Comparison of ENCODE assay signal across 21 cellular contexts in the genomic region with DNA sequence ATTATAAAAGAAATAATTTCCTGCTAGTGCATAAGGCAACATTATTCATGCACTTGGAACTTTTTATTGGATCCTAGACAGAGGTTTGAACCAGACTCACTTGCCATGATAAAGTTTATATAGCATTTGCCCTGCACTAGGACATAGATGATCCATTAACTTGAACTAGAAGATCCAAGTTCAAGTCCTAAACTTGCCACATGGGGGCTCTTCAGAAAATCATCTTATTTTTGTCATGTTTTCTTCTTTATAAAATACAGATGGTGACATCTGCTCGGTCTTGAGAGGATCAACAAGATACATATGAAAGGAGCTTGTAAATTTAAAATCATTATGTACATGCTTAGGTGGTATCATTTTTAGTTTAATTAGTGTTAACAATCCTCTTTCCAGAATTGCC.
DNase-seq lines count a peak whose midpoint lies in the region; ATAC-seq, FAIRE-seq and TF ChIP-seq lines count a peak whose summit lies in the region.
"Had no signal": no experiment of that assay in that cellular context is flagged by ENCODE, and none has a peak within 500 bp of the region (broad histone marks: within the 10 kb centered on the region; RNA-seq: fewer than 3 reads in every experiment).

No MANE protein-coding gene starts in this region.

- H3K27me3 ChIP-seq in CD4-positive, alpha-beta T cell (ENCODE audit: control insufficient read depth, insufficient read depth, low read length) = no peaks in the 10 kb centered on the region
- H3K27me3 ChIP-seq: neural progenitor cell, suprapubic skin had no signal

- intact Hi-C loops in CD4-positive, alpha-beta T cell (cut with DNase I, micrococcal nuclease) = no loop called here

- H3K9me3 ChIP-seq in CD4-positive, alpha-beta T cell (ENCODE audit: control insufficient read depth, low read length) = no peaks in the 10 kb centered on the region
- H3K9me3 ChIP-seq: suprapubic skin had no signal

- ATAC-seq in CD4-positive, alpha-beta T cell (ENCODE audit: poor library complexity) = no peak
- ATAC-seq: left ventricle myocardium superior had no signal

- no peak overlapping the region for H3K4me3 Mint-ChIP-seq in progenitor cell of endocrine pancreas (ENCODE audit: low read depth)
- H3K4me3 Mint-ChIP-seq in CD4-positive, alpha-beta T cell = no peak overlapping the region
- H3K4me3 Mint-ChIP-seq: neural progenitor cell; T-helper 1 cell treated with Interleukin-12 subunit alpha and Interleukin-12 subunit beta and Interleukin-4 antibody, amounts not matched to agents 30 μg/mL and 1 μg/mL, for 36 hours had no signal

- POLR2A ChIA-PET in CD4-positive, alpha-beta T cell (lab: Charles Lee) = interaction anchor here (0.8 kb wide), 1 partner anchor 17 kb away, joined by 3 read pairs; no protein-coding TSS in a partner anchor

- in situ Hi-C loops in astrocyte of the spinal cord (cut with HindIII; ENCODE audit: low sequenced_read_pairs) = no loop called here

- no peak for FAIRE-seq in frontal cortex (lab: Jason Lieb, UNC)
- FAIRE-seq: GM18507, HTR-8/SVneo had no signal

- H3K36me3 Mint-ChIP-seq in progenitor cell of endocrine pancreas (ENCODE audit: insufficient read depth) = no peaks in the 10 kb centered on the region
- no peaks in the 10 kb centered on the region for H3K36me3 Mint-ChIP-seq in CD4-positive, alpha-beta T cell (ENCODE audit: low read depth)
- H3K36me3 Mint-ChIP-seq: neural progenitor cell had no signal

- H3K9me3 Mint-ChIP-seq in progenitor cell of endocrine pancreas (ENCODE audit: low read depth) = no peaks in the 10 kb centered on the region
- H3K9me3 Mint-ChIP-seq in CD4-positive, alpha-beta T cell = no peaks in the 10 kb centered on the region
- H3K9me3 Mint-ChIP-seq: activated T-helper 2 cell treated with anti-CD3 and anti-CD28 coated beads, Interferon-gamma antibody, Interleukin-2, Interleukin-4, amounts not matched to agents 10 μg/mL and 5 μg/mL and 100 μg/mL, durations not matched to agents 14 hours and 24 hours and 36 hours; neural progenitor cell; T-helper 1 cell treated with Interleukin-12 subunit alpha and Interleukin-12 subunit beta and Interleukin-4 antibody, amounts not matched to agents 30 μg/mL and 1 μg/mL, for 36 hours had no signal

- no peak overlapping the region for H3K27ac ChIP-seq in CD4-positive, alpha-beta T cell (ENCODE audit: low read depth, low read length)
- H3K27ac ChIP-seq: 22Rv1, neural progenitor cell, suprapubic skin had no signal

- CTCF ChIA-PET in CD4-positive, alpha-beta T cell (lab: Charles Lee) = no interaction called here

- H3K4me1 Mint-ChIP-seq in progenitor cell of endocrine pancreas (ENCODE audit: low read depth) = peaks cover 8% of the 10 kb centered on the region
- no peaks in the 10 kb centered on the region for H3K4me1 Mint-ChIP-seq in CD4-positive, alpha-beta T cell (ENCODE audit: low read depth)

- TF ChIP-seq CTCF in astrocyte of the spinal cord (IDR thresholded peaks at IDR 0.05; ENCODE audit: low read depth, low read length) (peak; percentile 16), progenitor cell of endocrine pancreas (IDR thresholded peaks at IDR 0.05; ENCODE audit: unreplicated experiment) (peak; percentile 33)
- no peak for TF ChIP-seq CTCF in CD4-positive, alpha-beta T cell (IDR thresholded peaks at IDR 0.05)

- H3K4me3 ChIP-seq in astrocyte of the spinal cord (ENCODE audit: low read depth, low read length) = no peak overlapping the region
- H3K4me3 ChIP-seq: neural progenitor cell, suprapubic skin had no signal

- H3K27ac Mint-ChIP-seq in progenitor cell of endocrine pancreas = no peak overlapping the region
- H3K27ac Mint-ChIP-seq in CD4-positive, alpha-beta T cell = no peak overlapping the region
- H3K27ac Mint-ChIP-seq: activated T-helper 2 cell treated with anti-CD3 and anti-CD28 coated beads, Interferon-gamma antibody, Interleukin-2, Interleukin-4, amounts not matched to agents 10 μg/mL and 5 μg/mL and 100 μg/mL, durations not matched to agents 14 hours and 24 hours and 36 hours; neural progenitor cell; T-helper 1 cell treated with Interleukin-12 subunit alpha and Interleukin-12 subunit beta and Interleukin-4 antibody, amounts not matched to agents 30 μg/mL and 1 μg/mL, for 36 hours had no signal

- peaks cover 8% of the 10 kb centered on the region for H3K27me3 Mint-ChIP-seq in progenitor cell of endocrine pancreas
- peaks cover 26% of the 10 kb centered on the region for H3K27me3 Mint-ChIP-seq in CD4-positive, alpha-beta T cell

- peak; percentile 43 for DNase-seq in DMS 273 (lab: John Stamatoyannopoulos, UW; ENCODE audit: unreplicated experiment)
- DNase-seq in DMS 273 treated with DMSO at 0.1 percent for 48 hours (lab: John Stamatoyannopoulos, UW) = no peak
- peak; percentile 25 for DNase-seq in LHCN-M2 (ENCODE audit: low read depth)
- no peak for DNase-seq in astrocyte of the spinal cord (ENCODE audit: low read depth, low spot score)
- no peak for DNase-seq in progenitor cell of endocrine pancreas (ENCODE audit: low spot score, unreplicated experiment)
- no peak for DNase-seq in HuH-7 (ENCODE audit: low spot score)
- DNase-seq in CD4-positive, alpha-beta T cell = no peak
- DNase-seq in frontal cortex (ENCODE audit: low spot score in 2 of 2) = no peak
- DNase-seq: activated CD4-positive, alpha-beta T cell treated with anti-CD3 and anti-CD28 coated beads, Interleukin-2, amount 50 U/mL, for 1 hour; anterior cingulate cortex; DMS79 treated with DMSO at 0.1 percent for 48 hours; effector memory CD4-positive, alpha-beta T cell; left ventricle myocardium superior; NCI-H2081 had no signal

Comparison
In these comparisons a context has a peak if more than half of its experiments do, and no peak if none do; other contexts are left out.
1. DNase-seq: peak in DMS 273 (single experiment) and LHCN-M2 (single experiment); none in DMS 273 treated with DMSO at 0.1 percent for 48 hours (single experiment), astrocyte of the spinal cord (single experiment), progenitor cell of endocrine pancreas (single experiment), HuH-7 (single experiment), CD4-positive, alpha-beta T cell (0 of 10) and frontal cortex (0 of 2).